ENCODE assay signal across 8 cellular contexts in genomic region chr7:3301472-3301778, GRCh38. TPM values are rescaled to one million over a fixed set of nuclear protein-coding genes. Genes with fewer than 3 reads are reported as not detected.
DNase-seq lines count a peak whose midpoint lies in the region; ATAC-seq and TF ChIP-seq lines count a peak whose summit lies in the region.

No MANE protein-coding gene starts in this region.

- in situ Hi-C loops in transverse colon (cut with MboI; ENCODE audit: low pct_ligation_motif_present in 1 of 4, low pct_unique_long_range_greater_than_20kb in 1 of 4, low sequenced_read_pairs in 3 of 4) = loop anchor here in 1 of 4 donors (25.0 kb wide), 1 partner anchor 586 kb away; no protein-coding TSS in a partner anchor

- H3K4me3 ChIP-seq in fibroblast of the aortic adventitia (ENCODE audit: low read depth, low read length) = peak overlapping the region; percentile 49
- peak overlapping the region in 3 of 4 donors; percentile 46 to 57 (median 51) for H3K4me3 ChIP-seq in transverse colon

- no peak for TF ChIP-seq EP300 in transverse colon (IDR thresholded peaks at IDR 0.05; ENCODE audit: low read depth)

- 3% methylated on average over 38 of the region's 63 CpGs; no CpG with 5 or more reads in 1 of the 2 donors for WGBS in transverse colon (ENCODE audit: low coverage in 1 of 2), 2 donors

- TF ChIP-seq CTCF in fibroblast of the aortic adventitia (IDR thresholded peaks at IDR 0.05; ENCODE audit: insufficient read depth, low read length) (no peak), transverse colon (IDR thresholded peaks at IDR 0.05) (no peak), type B pancreatic cell (conservative IDR thresholded peaks at IDR 0.05) (no peak)

- no peak overlapping the region for H3K4me3 Mint-ChIP-seq in activated T-cell treated with anti-CD3 and anti-CD28 coated beads, Interleukin-2, amount 50 U/mL, for 4 hours
- no peak overlapping the region for H3K4me3 Mint-ChIP-seq in immature natural killer cell
- no peak overlapping the region for H3K4me3 Mint-ChIP-seq in type B pancreatic cell

- DNase-seq in activated T-cell treated with anti-CD3 and anti-CD28 coated beads, Interleukin-2, amount 50 U/mL, for 4 hours = no peak
- no peak for DNase-seq in activated T-cell treated with anti-CD3 and anti-CD28 coated beads, Interleukin-2, amount 50 U/mL, for 1 hour
- DNase-seq in fibroblast of the aortic adventitia (ENCODE audit: low read depth) = no peak
- no peak for DNase-seq in transverse colon
- no peak for DNase-seq in immature natural killer cell
- DNase-seq in NCI-H2227 (lab: John Stamatoyannopoulos, UW; ENCODE audit: unreplicated experiment) = no peak
- no peak for DNase-seq in type B pancreatic cell (ENCODE audit: extremely low spot score, unreplicated experiment)

- no peak for TF ChIP-seq POLR2A in transverse colon (IDR thresholded peaks at IDR 0.05)

- peak overlapping the region in 3 of 4 donors; percentile 58 to 66 (median 58) for H3K27ac ChIP-seq in transverse colon

- peaks cover 27% of the 10 kb centered on the region for H3K27me3 Mint-ChIP-seq in activated T-cell treated with anti-CD3 and anti-CD28 coated beads, Interleukin-2, amount 50 U/mL, for 4 hours (ENCODE audit: low read depth)
- H3K27me3 Mint-ChIP-seq in immature natural killer cell (ENCODE audit: low read depth in 3 of 3) = peaks cover 14 to 41% (median 35%) of the 10 kb centered on the region in 3 donors
- peaks cover 28% of the 10 kb centered on the region for H3K27me3 Mint-ChIP-seq in type B pancreatic cell

- no peaks in the 10 kb centered on the region for H3K36me3 Mint-ChIP-seq in activated T-cell treated with anti-CD3 and anti-CD28 coated beads, Interleukin-2, amount 50 U/mL, for 4 hours (ENCODE audit: insufficient read depth)
- peaks cover 0 to 4% (median 0%) of the 10 kb centered on the region in 3 donors for H3K36me3 Mint-ChIP-seq in immature natural killer cell
- no peaks in the 10 kb centered on the region for H3K36me3 Mint-ChIP-seq in type B pancreatic cell

- peaks cover 6 to 20% (median 12%) of the 10 kb centered on the region in 4 donors for H3K4me1 ChIP-seq in transverse colon

- H3K9me3 Mint-ChIP-seq in activated T-cell treated with anti-CD3 and anti-CD28 coated beads, Interleukin-2, amount 50 U/mL, for 4 hours = no peaks in the 10 kb centered on the region
- H3K9me3 Mint-ChIP-seq in immature natural killer cell (peaks cover 0 to 2% (median 0%) of the 10 kb centered on the region in 6 donors), type B pancreatic cell (no peaks in the 10 kb centered on the region)

- H3K36me3 ChIP-seq in transverse colon = no peaks in the 10 kb centered on the region

- H3K4me1 Mint-ChIP-seq in activated T-cell treated with anti-CD3 and anti-CD28 coated beads, Interleukin-2, amount 50 U/mL, for 4 hours (ENCODE audit: low read depth) = peaks cover 8% of the 10 kb centered on the region
- peaks cover 16 to 17% of the 10 kb centered on the region in 2 donors for H3K4me1 Mint-ChIP-seq in immature natural killer cell
- peaks cover 21% of the 10 kb centered on the region for H3K4me1 Mint-ChIP-seq in type B pancreatic cell (ENCODE audit: unreplicated experiment)

- intact Hi-C loops in transverse colon (cut with DNase I; ENCODE audit: low total_unique reads) = loop anchor here (5.0 kb wide), 1 partner anchor 596 kb away; no protein-coding TSS in a partner anchor

- peak; percentile 28 to 34 for ATAC-seq in activated T-cell treated with anti-CD3 and anti-CD28 coated beads, Interleukin-2, amount 50 U/mL, for 4 hours
- peak; percentile 18 for ATAC-seq in HG03460 (IDR thresholded peaks at IDR 0.05; ENCODE audit: unreplicated experiment)

- no peak overlapping the region for H3K27ac Mint-ChIP-seq in immature natural killer cell
- no peak overlapping the region for H3K27ac Mint-ChIP-seq in type B pancreatic cell

- H3K9me3 ChIP-seq in transverse colon = no peaks in the 10 kb centered on the region

- peaks cover 21% of the 10 kb centered on the region for H3K27me3 ChIP-seq in transverse colon

RNA-seq across cellular contexts. Expression of gene SDK1, which starts 0.4 kb away (rescaled TPM):
- under 1 TPM; 0.05 to 0.79 (median 0.40) TPM for total RNA-seq in activated T-cell treated with anti-CD3 and anti-CD28 coated beads, Interleukin-2, amount 50 U/mL, for 4 hours
- total RNA-seq in fibroblast of the aortic adventitia (ENCODE audit: low replicate concordance) = 0.27 TPM in 1 of 2 replicates, not detected in the other
- total RNA-seq in transverse colon = 1 to 10 TPM; 4.0 to 8.6 (median 5.4) TPM
- not detected for polyA plus RNA-seq in immature natural killer cell
- total RNA-seq in type B pancreatic cell (ENCODE audit: low replicate concordance) = 17.8 and 26.1 TPM in 2 replicates
